ENCODE assay signal across 17 cellular contexts in the genomic region with DNA sequence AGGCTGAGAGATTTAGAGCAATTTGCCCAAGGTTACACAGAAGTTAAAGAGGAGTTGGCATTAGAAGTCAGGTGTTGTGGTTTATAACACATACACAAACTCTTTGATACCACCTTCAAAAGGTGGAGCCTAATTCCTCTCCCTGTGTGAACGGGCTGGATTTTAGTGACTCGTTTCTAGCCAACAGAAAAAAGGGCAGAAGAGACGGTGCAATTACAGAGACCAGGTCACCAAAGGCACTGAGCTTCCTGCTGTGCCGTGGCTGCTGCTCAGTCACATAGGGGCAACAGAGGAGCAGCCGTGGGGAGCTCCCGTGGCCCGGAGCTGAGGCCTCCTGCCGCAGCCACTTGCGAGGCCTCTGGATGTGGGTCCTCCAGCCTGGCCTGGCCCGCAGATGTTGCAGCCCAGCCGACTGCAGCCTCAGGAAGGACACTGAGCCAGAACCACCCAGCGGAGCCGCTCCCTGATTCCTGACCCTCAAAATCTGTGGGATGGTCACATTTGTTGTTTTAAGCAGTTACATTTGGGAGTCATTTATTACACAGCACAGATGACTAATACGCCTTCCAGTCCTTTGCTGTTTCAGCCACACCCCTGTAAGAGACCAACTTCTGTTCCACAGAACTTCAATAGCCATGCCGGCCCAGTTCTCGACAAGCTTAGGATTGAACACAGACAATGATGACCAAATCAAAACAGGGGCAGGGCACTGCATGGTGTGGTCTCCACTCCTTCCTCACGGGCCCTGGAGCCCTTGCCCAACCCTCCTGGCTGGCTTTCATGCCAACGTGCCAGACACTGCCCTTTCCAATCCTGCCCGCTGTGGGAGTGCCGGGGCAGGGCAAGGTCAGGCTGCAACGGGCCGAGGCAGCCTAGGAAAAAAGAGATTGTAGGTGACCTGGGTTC. TPM values are rescaled to one million over a fixed set of nuclear protein-coding genes. Genes with fewer than 3 reads are reported as not detected.
DNase-seq lines count a peak whose midpoint lies in the region; ATAC-seq and TF ChIP-seq lines count a peak whose summit lies in the region.
"Had no signal": no experiment of that assay in that cellular context is flagged by ENCODE, and none has a peak within 500 bp of the region (broad histone marks: within the 10 kb centered on the region; RNA-seq: fewer than 3 reads in every experiment).

No MANE protein-coding gene starts in this region.

- no peak for DNase-seq in DND-41
- DNase-seq in LHCN-M2 (ENCODE audit: low read depth), result peak; percentile 5
- no peak for DNase-seq in esophagus squamous epithelium (lab: John Stamatoyannopoulos, UW)
- no peak for DNase-seq in nephron progenitor cell
- no peak for DNase-seq in cortex of kidney (lab: John Stamatoyannopoulos, UW)
- DNase-seq in GM19240 (ENCODE audit: insufficient read length, low spot score), result no peak
- DNase-seq: activated T-cell treated with anti-CD3 and anti-CD28 coated beads, Interleukin-2, amount 50 U/mL, for 72 hours; caudate nucleus; DMS 273 treated with DMSO at 0.1 percent for 48 hours; NCI-H446 treated with DMSO at 0.1 percent for 48 hours; pancreas; SHP77; stimulated activated CD4-positive, alpha-beta T cell treated with anti-CD3 and anti-CD28 coated beads, Interleukin-2, amount 100 ng/mL, for 24 hours; WERI-Rb-1 had no signal

- H3K9me3 ChIP-seq in DND-41 (ENCODE audit: insufficient read depth, low read length, severe bottlenecking), result no peaks in the 10 kb centered on the region
- H3K9me3 ChIP-seq in esophagus squamous epithelium, result no peaks in the 10 kb centered on the region
- H3K9me3 ChIP-seq: pancreas had no signal

- no peak for TF ChIP-seq CTCF in DND-41 (IDR thresholded peaks at IDR 0.05; ENCODE audit: borderline replicate concordance, extremely low read depth, low read length, poor library complexity, severe bottlenecking)
- TF ChIP-seq CTCF in esophagus squamous epithelium (IDR thresholded peaks at IDR 0.05), result no peak
- TF ChIP-seq CTCF in nephron progenitor cell (IDR thresholded peaks at IDR 0.05), result no peak

- H3K27me3 Mint-ChIP-seq in nephron progenitor cell (ENCODE audit: low read depth, poor library complexity), result no peaks in the 10 kb centered on the region
- H3K27me3 Mint-ChIP-seq: stimulated activated naive CD8-positive, alpha-beta T cell treated with anti-CD3 and anti-CD28 coated beads, Interleukin-15, Interleukin-2, amounts not matched to agents 100 ng/mL and 50 ng/mL, for 24 hours had no signal

- H3K4me1 Mint-ChIP-seq in nephron progenitor cell, result peaks cover 54% of the 10 kb centered on the region

- no peaks in the 10 kb centered on the region for H3K36me3 ChIP-seq in DND-41 (ENCODE audit: insufficient read depth, low read length)
- no peaks in the 10 kb centered on the region for H3K36me3 ChIP-seq in esophagus squamous epithelium
- H3K36me3 ChIP-seq: pancreas, WERI-Rb-1 had no signal

- intact Hi-C loops in esophagus squamous epithelium (cut with DNase I), result no loop called here

- H3K9me3 Mint-ChIP-seq in nephron progenitor cell, result peaks cover 3% of the 10 kb centered on the region
- H3K9me3 Mint-ChIP-seq: activated T-cell treated with anti-CD3 and anti-CD28 coated beads, Interleukin-2, amount 50 U/mL, for 72 hours; stimulated activated naive CD8-positive, alpha-beta T cell treated with anti-CD3 and anti-CD28 coated beads, Interleukin-15, Interleukin-2, amounts not matched to agents 100 ng/mL and 50 ng/mL, for 24 hours had no signal

- no peak overlapping the region for H2AFZ ChIP-seq in DND-41 (ENCODE audit: low read depth, low read length)

- 34 to 56% methylated on average over 9 to 12 of the region's 22 CpGs for WGBS in esophagus squamous epithelium, 2 donors

- H3K27me3 ChIP-seq in DND-41 (ENCODE audit: insufficient read depth, low read length, poor library complexity) (peaks cover 6% of the 10 kb centered on the region), esophagus squamous epithelium (no peaks in the 10 kb centered on the region)
- H3K27me3 ChIP-seq: pancreas had no signal

- H3K4me1 ChIP-seq in DND-41 (ENCODE audit: insufficient read depth, low read length), result peaks cover 7% of the 10 kb centered on the region
- peaks cover 0 to 89% (median 12%) of the 10 kb centered on the region in 3 donors for H3K4me1 ChIP-seq in esophagus squamous epithelium
- H3K4me1 ChIP-seq: pancreas had no signal

- peaks cover 17% of the 10 kb centered on the region for H3K36me3 Mint-ChIP-seq in nephron progenitor cell (ENCODE audit: low read depth)

- TF ChIP-seq POLR2A in esophagus squamous epithelium (IDR thresholded peaks at IDR 0.05), result no peak

- H3K27ac ChIP-seq in DND-41 (ENCODE audit: low read length), result no peak overlapping the region
- H3K27ac ChIP-seq in esophagus squamous epithelium, result peak overlapping the region; percentile 85 to 93 (median 90)
- H3K27ac ChIP-seq: pancreas, WERI-Rb-1 had no signal

- H3K4me3 Mint-ChIP-seq in nephron progenitor cell, result no peak overlapping the region
- H3K4me3 Mint-ChIP-seq: activated T-cell treated with anti-CD3 and anti-CD28 coated beads, Interleukin-2, amount 50 U/mL, for 72 hours; stimulated activated naive CD8-positive, alpha-beta T cell treated with anti-CD3 and anti-CD28 coated beads, Interleukin-15, Interleukin-2, amounts not matched to agents 100 ng/mL and 50 ng/mL, for 24 hours had no signal

- ATAC-seq in DND-41 (ENCODE audit: insufficient read depth, low read depth), result peak; percentile 22; the same call in 1 of the 3 replicates
- no peak for ATAC-seq in HG02678 (IDR thresholded peaks at IDR 0.05; ENCODE audit: unreplicated experiment)
- ATAC-seq in GM21786 (IDR thresholded peaks at IDR 0.05; ENCODE audit: unreplicated experiment), result no peak

- H3K79me2 ChIP-seq in DND-41 (ENCODE audit: insufficient read depth, low read length), result no peaks in the 10 kb centered on the region

- no peak overlapping the region for H3K4me3 ChIP-seq in DND-41 (ENCODE audit: low read depth in 1 of 2, low read length in 2 of 2)
- H3K4me3 ChIP-seq in esophagus squamous epithelium, result no peak overlapping the region
- H3K4me3 ChIP-seq: pancreas had no signal

- H4K20me1 ChIP-seq in DND-41 (ENCODE audit: insufficient read depth, low read length), result no peaks in the 10 kb centered on the region

- H3K27ac Mint-ChIP-seq in nephron progenitor cell, result peak overlapping the region; percentile 33
- H3K27ac Mint-ChIP-seq: activated T-cell treated with anti-CD3 and anti-CD28 coated beads, Interleukin-2, amount 50 U/mL, for 72 hours; stimulated activated naive CD8-positive, alpha-beta T cell treated with anti-CD3 and anti-CD28 coated beads, Interleukin-15, Interleukin-2, amounts not matched to agents 100 ng/mL and 50 ng/mL, for 24 hours had no signal

- no peak overlapping the region for H3K4me2 ChIP-seq in DND-41 (ENCODE audit: insufficient read depth, low read length)

- H3K9ac ChIP-seq in DND-41 (ENCODE audit: low read depth, low read length), result no peak overlapping the region

RNA-seq across cellular contexts. Expression of a gene that starts 17.1 kb away (rescaled TPM):
- not detected in 2 replicates for total RNA-seq in LHCN-M2 (2014; rRNA removed)
- polyA plus RNA-seq in LHCN-M2 (2012), result not detected
- 1 to 10 TPM; 3.9 to 5.3 (median 4.4) TPM for total RNA-seq in esophagus squamous epithelium
